Comparison of ENCODE assay signal across 8 cellular contexts in the genomic region with DNA sequence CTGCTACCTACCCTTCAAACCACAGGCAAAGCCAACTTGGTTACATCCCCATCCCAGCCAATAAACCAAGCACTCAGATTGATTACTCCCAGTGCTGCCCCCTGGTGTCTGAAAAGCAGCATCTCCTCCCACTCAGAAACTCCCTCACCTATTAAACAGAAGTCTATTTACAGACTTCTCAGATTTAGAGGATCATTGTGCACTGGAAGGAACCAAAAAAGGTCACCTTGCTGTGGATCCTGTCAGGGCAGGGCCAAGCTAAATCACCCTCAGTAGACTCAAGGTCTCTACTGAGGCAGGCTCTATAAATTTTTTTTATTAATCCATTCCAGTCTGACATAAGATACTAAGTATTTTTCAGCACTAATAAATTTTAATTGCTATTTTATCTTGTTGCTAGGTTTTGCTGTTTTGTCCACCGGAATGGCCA. TPM values are rescaled to one million over a fixed set of nuclear protein-coding genes. Genes with fewer than 3 reads are reported as not detected.
DNase-seq lines count a peak whose midpoint lies in the region; ATAC-seq, FAIRE-seq and TF ChIP-seq lines count a peak whose summit lies in the region.

No MANE protein-coding gene starts in this region.

- no peak overlapping the region for H3K27ac ChIP-seq in astrocyte (ENCODE audit: low read depth, low read length)
- H3K27ac ChIP-seq in hepatocyte = no peak overlapping the region
- peak overlapping the region in 3 of 4 donors; percentile 82 to 91 (median 83) for H3K27ac ChIP-seq in sigmoid colon

- no peaks in the 10 kb centered on the region for H3K9me3 ChIP-seq in astrocyte (ENCODE audit: insufficient read depth, low read depth, low read length)
- H3K9me3 ChIP-seq in hepatocyte (ENCODE audit: low read depth) = no peaks in the 10 kb centered on the region
- no peaks in the 10 kb centered on the region for H3K9me3 ChIP-seq in sigmoid colon

- H3K4me2 ChIP-seq in astrocyte (ENCODE audit: low read length) (no peak overlapping the region), hepatocyte (no peak overlapping the region)

- H3K79me2 ChIP-seq in astrocyte (ENCODE audit: insufficient read depth, low read length) (no peaks in the 10 kb centered on the region), hepatocyte (no peaks in the 10 kb centered on the region)

- no peak overlapping the region for H3K4me3 Mint-ChIP-seq in astrocyte (ENCODE audit: unreplicated experiment)

- no peaks in the 10 kb centered on the region for H3K27me3 ChIP-seq in astrocyte (ENCODE audit: insufficient read depth, low read length)
- no peaks in the 10 kb centered on the region for H3K27me3 ChIP-seq in hepatocyte
- H3K27me3 ChIP-seq in sigmoid colon = no peaks in the 10 kb centered on the region

- intact Hi-C loops in sigmoid colon (cut with DNase I) = no loop called here

- H3K36me3 ChIP-seq in astrocyte (ENCODE audit: insufficient read depth, low read length) = peaks cover 56% of the 10 kb centered on the region
- no peaks in the 10 kb centered on the region for H3K36me3 ChIP-seq in hepatocyte (replicated peaks; ENCODE audit: insufficient read depth, low read depth)
- peaks cover 1 to 54% (median 16%) of the 10 kb centered on the region in 4 donors for H3K36me3 ChIP-seq in sigmoid colon

- H4K20me1 ChIP-seq in astrocyte (ENCODE audit: insufficient read depth, low read length) (peaks cover 6% of the 10 kb centered on the region), hepatocyte (ENCODE audit: insufficient read depth, poor library complexity, severe bottlenecking) (no peaks in the 10 kb centered on the region)

- no peaks in the 10 kb centered on the region for H3K9me3 Mint-ChIP-seq in astrocyte (ENCODE audit: unreplicated experiment)

- ATAC-seq in HG02571 (IDR thresholded peaks at IDR 0.05; ENCODE audit: unreplicated experiment) (no peak), GM21619 (IDR thresholded peaks at IDR 0.05; ENCODE audit: unreplicated experiment) (no peak)

- H3K4me3 ChIP-seq in astrocyte (ENCODE audit: insufficient read depth, low read depth, low read length) (no peak overlapping the region), hepatocyte (no peak overlapping the region), sigmoid colon (no peak overlapping the region)

- TF ChIP-seq CTCF in GM12873 (IDR thresholded peaks at IDR 0.05; ENCODE audit: insufficient read depth, low read depth, low read length, missing control alignments) (peak; percentile 82), astrocyte (IDR thresholded peaks at IDR 0.05; ENCODE audit: insufficient read depth, low read depth, low read length) (peak; percentile 92), hepatocyte (IDR thresholded peaks at IDR 0.05; ENCODE audit: poor library complexity) (peak; percentile 92), sigmoid colon (IDR thresholded peaks at IDR 0.05) (peak; percentile 83 to 90 (median 87))

- H3K4me1 ChIP-seq in astrocyte (ENCODE audit: insufficient read depth, low read length) (no peaks in the 10 kb centered on the region), hepatocyte (ENCODE audit: insufficient read depth) (no peaks in the 10 kb centered on the region), sigmoid colon (peaks cover 0 to 59% (median 49%) of the 10 kb centered on the region in 4 donors)

- H3K27ac Mint-ChIP-seq in astrocyte (ENCODE audit: unreplicated experiment) = no peak overlapping the region

- no peaks in the 10 kb centered on the region for H3K9me2 ChIP-seq in hepatocyte (replicated peaks; ENCODE audit: insufficient read depth)

- H2AFZ ChIP-seq in astrocyte (ENCODE audit: low read depth, low read length) (no peak overlapping the region), hepatocyte (no peak overlapping the region)

- DNase-seq in NCI-H2029 (lab: John Stamatoyannopoulos, UW) (peak; percentile 40), T-helper 9 cell (peak; percentile 65), astrocyte (ENCODE audit: low read depth) (peak; percentile 34), hepatocyte (ENCODE audit: low spot score) (peak; percentile 88), sigmoid colon (peak; percentile 86)

- WGBS in hepatocyte (ENCODE audit: low lambda C conversion rate, missing lambda C conversion rate) = 70% methylated on average over 1 of the region's 1 CpG
- 48 to 69% methylated on average over 1 of the region's 1 CpG for WGBS in sigmoid colon, 2 donors

- H3K27me3 Mint-ChIP-seq in astrocyte (ENCODE audit: low read depth, unreplicated experiment) = no peaks in the 10 kb centered on the region

- FAIRE-seq in astrocyte (lab: Jason Lieb, UNC) = no peak

- H3K36me3 Mint-ChIP-seq in astrocyte (ENCODE audit: low read depth, unreplicated experiment) = peaks cover 19% of the 10 kb centered on the region

- no peaks in the 10 kb centered on the region for H3K4me1 Mint-ChIP-seq in astrocyte (ENCODE audit: low read depth, unreplicated experiment)

- H3K9ac ChIP-seq in astrocyte (ENCODE audit: low read length) = no peak overlapping the region

- no peak for TF ChIP-seq POLR2A in sigmoid colon (IDR thresholded peaks at IDR 0.05)

- TF ChIP-seq EP300 in sigmoid colon (IDR thresholded peaks at IDR 0.05) = peak in 2 of 4 donors; percentile 23 to 35

RNA-seq across cellular contexts. Expression of a gene that starts 17.6 kb away (rescaled TPM):
- total RNA-seq in astrocyte = not detected in 2 replicates
- total RNA-seq in hepatocyte = not detected in 2 replicates
- 0.57 TPM in 1 of 2 replicates, not detected in the other for polyA plus RNA-seq in hepatocyte
- total RNA-seq in sigmoid colon = 1 to 10 TPM in 2 of 4 donors, not detected in 2; 1.8 to 2.5 TPM
- polyA plus RNA-seq in sigmoid colon = 1 to 10 TPM in 1 of 3 donors, not detected in 2; 1.1 TPM

RNA-seq across cellular contexts. Expression of a gene that starts 34.0 kb away (rescaled TPM):
- total RNA-seq in astrocyte (129 and 133 TPM in 2 replicates), hepatocyte (57.0 and 87.0 TPM in 2 replicates), sigmoid colon (10 to 100 TPM; 33.7 to 93.1 (median 55.8) TPM)
- polyA plus RNA-seq in hepatocyte (65.2 and 65.6 TPM in 2 replicates), sigmoid colon (10 to 100 TPM; 20.6 to 48.4 (median 21.6) TPM)

RNA-seq across cellular contexts. Expression of a gene that starts 35.2 kb away (rescaled TPM):
- total RNA-seq in astrocyte = 28.0 and 38.4 TPM in 2 replicates
- 9.2 and 11.4 TPM in 2 replicates for total RNA-seq in hepatocyte
- polyA plus RNA-seq in hepatocyte = 6.3 and 7.5 TPM in 2 replicates
- 100 to 1,000 TPM in 1 of 4 donors, 10 to 100 TPM in 3; 68.0 to 134 (median 82.7) TPM for total RNA-seq in sigmoid colon
- 1 to 10 TPM in 1 of 3 donors, under 1 TPM in 2; 0.23 to 4.7 (median 0.60) TPM for polyA plus RNA-seq in sigmoid colon

RNA-seq across cellular contexts. Expression of a gene that starts 50.1 kb away (rescaled TPM):
- total RNA-seq in astrocyte = 0.22 TPM in 1 of 2 replicates, not detected in the other
- total RNA-seq in hepatocyte = 0.10 and 1.6 TPM in 2 replicates
- polyA plus RNA-seq in hepatocyte = not detected in 2 replicates
- not detected for total RNA-seq in sigmoid colon
- 1 to 10 TPM in 2 of 3 donors, not detected in 1; 1.3 to 2.4 TPM for polyA plus RNA-seq in sigmoid colon

Comparison
In these comparisons a context has a peak if more than half of its experiments do, and no peak if none do; other contexts are left out.
1. DNase-seq: peak in every context shown above with its lines; median percentile 88 in hepatocyte; 86 in sigmoid colon; 65 in T-helper 9 cell; 40 in NCI-H2029; 34 in astrocyte.
2. H3K27ac ChIP-seq: peak in sigmoid colon (3 of 4); none in astrocyte (single experiment) and hepatocyte (single experiment).
3. Peak in every context shown above with its lines, with median percentiles within 50 percentile points of each other: CTCF ChIP-seq.